ENCODE assay signal across 25 cellular contexts in the genomic region with DNA sequence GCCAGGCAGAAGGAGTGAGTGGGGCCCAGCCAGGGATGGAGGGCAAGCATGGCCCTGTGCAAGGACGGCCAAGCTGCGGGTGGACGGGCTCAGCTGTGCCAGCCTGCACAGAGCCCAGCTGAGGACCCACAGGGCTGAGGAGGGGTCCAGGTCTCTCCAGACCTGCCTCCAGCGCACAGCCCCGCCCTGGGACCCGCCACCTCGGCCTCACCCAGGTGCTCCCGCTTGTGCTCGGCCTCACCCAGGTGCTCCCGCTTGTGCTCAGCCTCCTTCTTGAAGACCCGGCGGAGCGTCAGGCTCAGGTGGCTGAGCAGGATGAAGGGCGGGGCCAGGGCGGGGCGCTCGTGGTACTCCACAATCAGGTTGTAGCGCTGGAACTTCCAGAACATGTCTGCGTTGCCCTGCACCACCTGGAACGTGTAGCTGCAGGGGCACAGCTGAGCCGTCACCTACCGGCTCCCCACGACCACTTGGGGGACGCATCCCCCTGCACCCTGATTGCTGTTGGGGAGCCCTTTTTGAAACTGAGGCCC. TPM values are rescaled to one million over a fixed set of nuclear protein-coding genes. Genes with fewer than 3 reads are reported as not detected.
"Had no signal": no experiment of that assay in that cellular context is flagged by ENCODE, and none has a peak within 500 bp of the region (broad histone marks: within the 10 kb centered on the region; RNA-seq: fewer than 3 reads in every experiment).

No MANE protein-coding gene starts in this region.

- DNase-seq: activated B cell treated with CpG ODN at 0.5 μM for 24 hours; activated CD4-positive, alpha-beta T cell treated with anti-CD3 and anti-CD28 coated beads for 36 hours; activated CD4-positive, alpha-beta T cell treated with anti-CD3 and anti-CD28 coated beads, Interleukin-2, amount 50 U/mL, for 48 hours; activated effector memory CD4-positive, alpha-beta T cell treated with anti-CD3 and anti-CD28 coated beads, Interleukin-2, amount 50 U/mL, for 16 hours; activated naive CD4-positive, alpha-beta T cell treated with anti-CD3 and anti-CD28 coated beads, Interleukin-2, amount 10 ng/mL, durations not matched to agents 7 days and 5 days; amygdala; cerebellar nuclear complex; esophagus squamous epithelium; head of caudate nucleus; hypothalamus; left ventricle myocardium superior; mammary epithelial cell; midbrain; occipital lobe; small intestine; stimulated activated CD4-positive, alpha-beta T cell treated with anti-CD3 and anti-CD28 coated beads, Interleukin-2, amount 100 ng/mL, for 24 hours; stomach; T-helper 1 cell had no signal

- H3K9me3 Mint-ChIP-seq: activated B cell treated with CpG ODN at 0.5 μM for 24 hours; activated naive CD4-positive, alpha-beta T cell treated with anti-CD3 and anti-CD28 coated beads, Interleukin-2, amount 10 ng/mL, durations not matched to agents 7 days and 5 days; stimulated activated memory B cell treated with anti-CD40 and anti-IgM and Interleukin-4, amounts not matched to agents 10 μg/mL and 1 μg/mL and 100 μg/mL, for 72 hours had no signal

- H3K27ac Mint-ChIP-seq: activated B cell treated with CpG ODN at 0.5 μM for 24 hours; activated CD4-positive, alpha-beta T cell treated with anti-CD3 and anti-CD28 coated beads for 36 hours; activated naive CD4-positive, alpha-beta T cell treated with anti-CD3 and anti-CD28 coated beads, Interleukin-2, amount 10 ng/mL, durations not matched to agents 7 days and 5 days; stimulated activated memory B cell treated with anti-CD40 and anti-IgM and Interleukin-4, amounts not matched to agents 10 μg/mL and 1 μg/mL and 100 μg/mL, for 72 hours had no signal

- H3K27ac ChIP-seq: coronary artery, esophagus squamous epithelium, gastroesophageal sphincter, stomach, suprapubic skin, tibial nerve had no signal

- H3K9me3 ChIP-seq: esophagus squamous epithelium, gastroesophageal sphincter, stomach, suprapubic skin, tibial nerve had no signal

- H3K4me3 ChIP-seq: coronary artery, esophagus squamous epithelium, gastroesophageal sphincter, stomach, suprapubic skin, tibial nerve had no signal

- ATAC-seq: activated CD4-positive, alpha-beta T cell treated with anti-CD3 and anti-CD28 coated beads for 36 hours; gastroesophageal sphincter; left ventricle myocardium superior; sciatic nerve; stimulated activated memory B cell treated with anti-CD40 and anti-IgM and Interleukin-4, amounts not matched to agents 10 μg/mL and 1 μg/mL and 100 μg/mL, for 72 hours had no signal

- H3K27me3 Mint-ChIP-seq: activated B cell treated with CpG ODN at 0.5 μM for 24 hours; activated CD4-positive, alpha-beta T cell treated with anti-CD3 and anti-CD28 coated beads for 36 hours; activated naive CD4-positive, alpha-beta T cell treated with anti-CD3 and anti-CD28 coated beads, Interleukin-2, amount 10 ng/mL, durations not matched to agents 7 days and 5 days had no signal

- H3K27me3 ChIP-seq: gastroesophageal sphincter, tibial nerve had no signal

- H3K4me3 Mint-ChIP-seq: activated CD4-positive, alpha-beta T cell treated with anti-CD3 and anti-CD28 coated beads for 36 hours; activated naive CD4-positive, alpha-beta T cell treated with anti-CD3 and anti-CD28 coated beads, Interleukin-2, amount 10 ng/mL, durations not matched to agents 7 days and 5 days; stimulated activated memory B cell treated with anti-CD40 and anti-IgM and Interleukin-4, amounts not matched to agents 10 μg/mL and 1 μg/mL and 100 μg/mL, for 72 hours had no signal

RNA-seq across cellular contexts. Expression of gene TRPM5, which starts 37.4 kb away (rescaled TPM):
- total RNA-seq: activated B cell treated with CpG ODN at 0.5 μM for 24 hours, esophagus squamous epithelium, gastroesophageal sphincter, left ventricle myocardium superior, mammary epithelial cell, occipital lobe, sciatic nerve, tibial nerve had no signal
- polyA plus RNA-seq: mammary epithelial cell, neural cell had no signal

RNA-seq across cellular contexts. Expression of gene KCNQ1, which starts 37.9 kb away (rescaled TPM):
- polyA plus RNA-seq: mammary epithelial cell, neural cell had no signal
